ENCODE assay signal across 30 cellular contexts in genomic region chr12:106213721-106214121, GRCh38.
"Had no signal": no experiment of that assay in that cellular context is flagged by ENCODE, and none has a peak within 500 bp of the region (broad histone marks: within the 10 kb centered on the region; RNA-seq: fewer than 3 reads in every experiment).

No MANE protein-coding gene starts in this region.

- H3K36me3 Mint-ChIP-seq: stimulated activated effector memory CD8-positive, alpha-beta T cell treated with anti-CD3 and anti-CD28 coated beads, Interleukin-12 subunit alpha, Interleukin-12 subunit beta, amount 100 ng/mL, for 72 hours had no signal

- ATAC-seq: activated naive CD8-positive, alpha-beta T cell treated with anti-CD3 and anti-CD28 coated beads, Interleukin-2, amount 50 U/mL, for 24 hours; activated T-helper 17 cell treated with anti-CD3 and anti-CD28 coated beads, Interleukin-2, amount 50 U/mL, for 72 hours; gastrocnemius medialis; left colon; pancreas; right lobe of liver; stimulated activated effector memory CD8-positive, alpha-beta T cell treated with anti-CD3 and anti-CD28 coated beads, Interleukin-12 subunit alpha, Interleukin-12 subunit beta, amount 100 ng/mL, for 72 hours had no signal

- H3K4me1 ChIP-seq: breast epithelium, gastrocnemius medialis, pancreas, right lobe of liver, vagina had no signal

- H3K4me3 ChIP-seq: breast epithelium, gastrocnemius medialis, pancreas, right lobe of liver, thoracic aorta, vagina had no signal

- H3K27ac Mint-ChIP-seq: activated CD4-positive, alpha-beta memory T cell treated with anti-CD3 and anti-CD28 coated beads, Interleukin-2, amount 10 ng/mL, durations not matched to agents 7 days and 5 days; activated CD4-positive, alpha-beta T cell treated with anti-CD3 and anti-CD28 coated beads, Interleukin-2, amount 10 ng/mL, durations not matched to agents 24 days and 14 days; activated naive CD4-positive, alpha-beta T cell treated with anti-CD3 and anti-CD28 coated beads, Interleukin-2, amount 50 U/mL, for 24 hours; activated naive CD8-positive, alpha-beta T cell treated with anti-CD3 and anti-CD28 coated beads, Interleukin-2, amount 50 U/mL, for 24 hours; activated T-cell treated with anti-CD3 and anti-CD28 coated beads, Interleukin-2, amount 50 U/mL, for 24 hours; activated T-helper 17 cell treated with anti-CD3 and anti-CD28 coated beads, Interleukin-2, amount 50 U/mL, for 72 hours; mesothelial cell of epicardium; stimulated activated effector memory CD8-positive, alpha-beta T cell treated with anti-CD3 and anti-CD28 coated beads, Interleukin-12 subunit alpha, Interleukin-12 subunit beta, amount 100 ng/mL, for 72 hours; stimulated activated naive CD8-positive, alpha-beta T cell treated with anti-CD3 and anti-CD28 coated beads, Interleukin-15, Interleukin-2, amounts not matched to agents 100 ng/mL and 50 ng/mL, for 24 hours had no signal

- DNase-seq: activated CD4-positive, alpha-beta memory T cell treated with anti-CD3 and anti-CD28 coated beads, Interleukin-2, amount 10 ng/mL, durations not matched to agents 7 days and 5 days; activated CD4-positive, alpha-beta T cell treated with anti-CD3 and anti-CD28 coated beads, Interleukin-2, amount 10 ng/mL, durations not matched to agents 24 days and 14 days; activated CD4-positive, CD25-positive, alpha-beta regulatory T cell treated with anti-CD3 and anti-CD28 coated beads, Interleukin-2, amount 50 U/mL, for 72 hours; activated CD8-positive, alpha-beta memory T cell treated with anti-CD3 and anti-CD28 coated beads, Interleukin-2, amount 50 U/mL, for 48 hours; activated gamma-delta T cell treated with Interleukin-2 at 50 U/mL for 16 hours; activated naive CD8-positive, alpha-beta T cell treated with anti-CD3 and anti-CD28 coated beads, Interleukin-2, amount 50 U/mL, for 24 hours; activated T-cell treated with anti-CD3 and anti-CD28 coated beads, Interleukin-2, amount 50 U/mL, for 24 hours; amygdala; central memory CD4-positive, alpha-beta T cell; dermis blood vessel endothelial cell; effector CD4-positive, alpha-beta T cell; gastrocnemius medialis; glutamatergic neuron; left colon; naive B cell; nucleus accumbens; pancreas; right lobe of liver; small intestine; stimulated activated CD4-positive, alpha-beta T cell treated with anti-CD3 and anti-CD28 coated beads, Interleukin-4, amount 100 ng/mL, for 24 hours; T-helper 2 cell; trophoblast cell had no signal

- H3K4me3 Mint-ChIP-seq: activated CD4-positive, alpha-beta memory T cell treated with anti-CD3 and anti-CD28 coated beads, Interleukin-2, amount 10 ng/mL, durations not matched to agents 7 days and 5 days; activated CD4-positive, alpha-beta T cell treated with anti-CD3 and anti-CD28 coated beads, Interleukin-2, amount 10 ng/mL, durations not matched to agents 24 days and 14 days; activated naive CD4-positive, alpha-beta T cell treated with anti-CD3 and anti-CD28 coated beads, Interleukin-2, amount 50 U/mL, for 24 hours; activated naive CD8-positive, alpha-beta T cell treated with anti-CD3 and anti-CD28 coated beads, Interleukin-2, amount 50 U/mL, for 24 hours; activated T-cell treated with anti-CD3 and anti-CD28 coated beads, Interleukin-2, amount 50 U/mL, for 24 hours; activated T-helper 17 cell treated with anti-CD3 and anti-CD28 coated beads, Interleukin-2, amount 50 U/mL, for 72 hours; mesothelial cell of epicardium; naive B cell; stimulated activated effector memory CD8-positive, alpha-beta T cell treated with anti-CD3 and anti-CD28 coated beads, Interleukin-12 subunit alpha, Interleukin-12 subunit beta, amount 100 ng/mL, for 72 hours; stimulated activated naive CD8-positive, alpha-beta T cell treated with anti-CD3 and anti-CD28 coated beads, Interleukin-15, Interleukin-2, amounts not matched to agents 100 ng/mL and 50 ng/mL, for 24 hours had no signal

- H3K27ac ChIP-seq: breast epithelium, gastrocnemius medialis, pancreas, right lobe of liver, thoracic aorta, vagina had no signal

- H3K27me3 ChIP-seq: breast epithelium, gastrocnemius medialis, pancreas, right lobe of liver, vagina had no signal

- H3K9me3 Mint-ChIP-seq: activated CD4-positive, alpha-beta T cell treated with anti-CD3 and anti-CD28 coated beads, Interleukin-2, amount 10 ng/mL, durations not matched to agents 24 days and 14 days had no signal

- H3K9me3 ChIP-seq: gastrocnemius medialis, pancreas, right lobe of liver, vagina had no signal

- H3K4me1 Mint-ChIP-seq: activated CD4-positive, alpha-beta memory T cell treated with anti-CD3 and anti-CD28 coated beads, Interleukin-2, amount 10 ng/mL, durations not matched to agents 7 days and 5 days; activated CD4-positive, alpha-beta T cell treated with anti-CD3 and anti-CD28 coated beads, Interleukin-2, amount 10 ng/mL, durations not matched to agents 24 days and 14 days; activated naive CD4-positive, alpha-beta T cell treated with anti-CD3 and anti-CD28 coated beads, Interleukin-2, amount 50 U/mL, for 24 hours; activated naive CD8-positive, alpha-beta T cell treated with anti-CD3 and anti-CD28 coated beads, Interleukin-2, amount 50 U/mL, for 24 hours; activated T-helper 17 cell treated with anti-CD3 and anti-CD28 coated beads, Interleukin-2, amount 50 U/mL, for 72 hours; mesothelial cell of epicardium; naive B cell; stimulated activated effector memory CD8-positive, alpha-beta T cell treated with anti-CD3 and anti-CD28 coated beads, Interleukin-12 subunit alpha, Interleukin-12 subunit beta, amount 100 ng/mL, for 72 hours had no signal

- H3K36me3 ChIP-seq: breast epithelium, gastrocnemius medialis, pancreas, right lobe of liver, thoracic aorta, vagina had no signal
